ENCODE assay signal across 2 cellular contexts in genomic region chr3:10187295-10187876, GRCh38.
TF ChIP-seq lines count a peak whose summit lies in the region.

No MANE protein-coding gene starts in this region.

TF ChIP-seq in K562, 482 proteins besides CTCF, POLR2A, EP300 and RAD21:
- peak; percentile 92 for TF ChIP-seq ZNF239 (CRISPR knock-in tag; IDR thresholded peaks at IDR 0.05)
- TF ChIP-seq RERE (CRISPR knock-in tag; IDR thresholded peaks at IDR 0.05; ENCODE audit: borderline replicate concordance), result no peak

TF ChIP-seq in HEK293T, 16 proteins besides CTCF, POLR2A, EP300 and RAD21:
- TF ChIP-seq ZNF384 (IDR thresholded peaks at IDR 0.05) (no peak), FOXA1 (IDR thresholded peaks at IDR 0.05) (no peak), NFRKB (IDR thresholded peaks at IDR 0.05) (no peak), FOXM1 (IDR thresholded peaks at IDR 0.05; ENCODE audit: borderline replicate concordance) (no peak), ARNT (IDR thresholded peaks at IDR 0.05) (no peak), BHLHE40 (IDR thresholded peaks at IDR 0.05; ENCODE audit: borderline replicate concordance) (no peak), L3MBTL2 (conservative IDR thresholded peaks at IDR 0.05) (no peak), PKNOX1 (IDR thresholded peaks at IDR 0.05) (no peak), FOXK2 (IDR thresholded peaks at IDR 0.05) (no peak)
